In the genomic region with DNA sequence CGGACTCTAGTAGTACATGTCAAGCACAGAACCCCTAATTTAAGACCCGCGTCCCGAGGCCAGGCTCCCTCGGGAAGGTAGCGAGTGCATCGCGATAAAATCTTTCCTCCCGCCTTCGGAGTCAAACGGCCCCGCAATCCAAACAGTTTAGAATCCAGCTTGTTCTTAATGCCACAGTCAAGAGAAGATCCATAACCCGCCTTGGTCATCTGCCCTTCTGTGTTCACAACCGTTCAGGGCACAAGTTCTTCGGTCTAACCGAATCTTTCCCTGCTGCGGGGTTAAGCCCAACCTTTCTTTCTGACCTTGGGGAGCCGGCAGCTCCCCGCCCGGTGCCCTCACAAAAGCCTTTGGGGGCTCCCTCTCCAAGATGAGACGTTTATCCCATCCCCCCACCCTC, we compare ENCODE assay signal across 8 cellular contexts. TPM values are rescaled to one million over a fixed set of nuclear protein-coding genes. Genes with fewer than 3 reads are reported as not detected.
DNase-seq lines count a peak whose midpoint lies in the region; ATAC-seq and TF ChIP-seq lines count a peak whose summit lies in the region.

No MANE protein-coding gene starts in this region.

- no peaks in the 10 kb centered on the region for H3K9me3 ChIP-seq in ascending aorta

- peak; percentile 16 for DNase-seq in DMS53 treated with DMSO at 0.1 percent for 48 hours (lab: John Stamatoyannopoulos, UW; ENCODE audit: unreplicated experiment)
- no peak for DNase-seq in ascending aorta (ENCODE audit: low spot score in 2 of 2)
- DNase-seq in immature natural killer cell = no peak
- DNase-seq in stimulated activated naive B cell treated with anti-CD40 and anti-IgM and Interleukin-4, amounts not matched to agents 10 μg/mL and 1 μg/mL and 100 μg/mL, for 72 hours = no peak
- DNase-seq in activated effector memory CD4-positive, alpha-beta T cell treated with anti-CD3 and anti-CD28 coated beads, Interleukin-2, amount 50 U/mL, for 16 hours = no peak
- DNase-seq in NOMO-1 treated with DMSO at 0.1 percent for 48 hours (lab: John Stamatoyannopoulos, UW; ENCODE audit: unreplicated experiment) = no peak
- DNase-seq in GM19240 (ENCODE audit: insufficient read length, low spot score) = no peak

- peaks cover 60 to 83% of the 10 kb centered on the region in 2 donors for H3K4me1 Mint-ChIP-seq in immature natural killer cell
- peaks cover 42 to 68% of the 10 kb centered on the region in 2 donors for H3K4me1 Mint-ChIP-seq in stimulated activated naive B cell treated with anti-CD40 and anti-IgM and Interleukin-4, amounts not matched to agents 10 μg/mL and 1 μg/mL and 100 μg/mL, for 72 hours

- peaks cover 6 to 17% (median 7%) of the 10 kb centered on the region in 3 donors for H3K27me3 Mint-ChIP-seq in immature natural killer cell (ENCODE audit: low read depth in 3 of 3)
- no peaks in the 10 kb centered on the region for H3K27me3 Mint-ChIP-seq in stimulated activated naive B cell treated with anti-CD40 and anti-IgM and Interleukin-4, amounts not matched to agents 10 μg/mL and 1 μg/mL and 100 μg/mL, for 72 hours

- peak overlapping the region; percentile 89 to 96 (median 95) for H3K4me3 Mint-ChIP-seq in immature natural killer cell
- H3K4me3 Mint-ChIP-seq in stimulated activated naive B cell treated with anti-CD40 and anti-IgM and Interleukin-4, amounts not matched to agents 10 μg/mL and 1 μg/mL and 100 μg/mL, for 72 hours = peak overlapping the region; percentile 89 to 97

- peak overlapping the region; percentile 71 for H3K9ac ChIP-seq in KMS-11

- H3K79me2 ChIP-seq in KMS-11 (ENCODE audit: insufficient read depth, low read depth) = peaks cover 67% of the 10 kb centered on the region

- TF ChIP-seq CTCF in KMS-11 (conservative IDR thresholded peaks at IDR 0.05; ENCODE audit: low read depth, low read length) (no peak), ascending aorta (IDR thresholded peaks at IDR 0.05) (no peak)

- H3K4me3 ChIP-seq in KMS-11 (IDR thresholded peaks at IDR 0.05; ENCODE audit: insufficient read depth, low read depth, low read length) (peak overlapping the region; percentile 43), ascending aorta (peak overlapping the region; percentile 87 to 96)

- ATAC-seq in stimulated activated naive B cell treated with anti-CD40 and anti-IgM and Interleukin-4, amounts not matched to agents 10 μg/mL and 1 μg/mL and 100 μg/mL, for 72 hours (replicated peaks) = no peak

- H3K27me3 ChIP-seq in KMS-11 (ENCODE audit: insufficient read depth, low read depth) = no peaks in the 10 kb centered on the region
- H3K27me3 ChIP-seq in ascending aorta = no peaks in the 10 kb centered on the region

- peak overlapping the region; percentile 74; the same call in 1 of the 2 replicates for H2AFZ ChIP-seq in KMS-11 (ENCODE audit: low read depth)

- H3K27ac ChIP-seq in KMS-11 (no peak overlapping the region), ascending aorta (peak overlapping the region; percentile 83 to 85)

- peaks cover 4 to 9% (median 8%) of the 10 kb centered on the region in 3 donors for H3K36me3 Mint-ChIP-seq in immature natural killer cell
- H3K36me3 Mint-ChIP-seq in stimulated activated naive B cell treated with anti-CD40 and anti-IgM and Interleukin-4, amounts not matched to agents 10 μg/mL and 1 μg/mL and 100 μg/mL, for 72 hours = peaks cover 15 to 17% of the 10 kb centered on the region in 2 donors

- peak overlapping the region; percentile 91 for H3K4me2 ChIP-seq in KMS-11

- peaks cover 50% of the 10 kb centered on the region for H3K4me1 ChIP-seq in KMS-11 (ENCODE audit: low read depth, poor library complexity, severe bottlenecking)
- peaks cover 5 to 31% of the 10 kb centered on the region in 2 donors for H3K4me1 ChIP-seq in ascending aorta

- peaks cover 12% of the 10 kb centered on the region; the same call in 1 of the 2 replicates for H4K20me1 ChIP-seq in KMS-11 (ENCODE audit: insufficient read depth)

- intact Hi-C loops in ascending aorta (cut with DNase I) = loop anchor here (1.0 kb wide), 1 partner anchor 81 kb away; a partner anchor contains a TSS

- no peaks in the 10 kb centered on the region for H3K36me3 ChIP-seq in KMS-11 (ENCODE audit: insufficient read depth)
- H3K36me3 ChIP-seq in ascending aorta = peaks cover 5 to 11% of the 10 kb centered on the region in 2 donors

- H3K9me3 Mint-ChIP-seq in immature natural killer cell = no peaks in the 10 kb centered on the region
- H3K9me3 Mint-ChIP-seq in stimulated activated naive B cell treated with anti-CD40 and anti-IgM and Interleukin-4, amounts not matched to agents 10 μg/mL and 1 μg/mL and 100 μg/mL, for 72 hours = no peaks in the 10 kb centered on the region

- H3K27ac Mint-ChIP-seq in immature natural killer cell = peak overlapping the region; percentile 89 to 98 (median 94)
- peak overlapping the region; percentile 97 for H3K27ac Mint-ChIP-seq in stimulated activated naive B cell treated with anti-CD40 and anti-IgM and Interleukin-4, amounts not matched to agents 10 μg/mL and 1 μg/mL and 100 μg/mL, for 72 hours

RNA-seq across cellular contexts. Expression of a gene that starts 30.3 kb away (rescaled TPM):
- total RNA-seq in ascending aorta = not detected
- not detected for polyA plus RNA-seq in immature natural killer cell

RNA-seq across cellular contexts. Expression of a gene that starts 38.5 kb away (rescaled TPM):
- 35.9 TPM for total RNA-seq in ascending aorta
- polyA plus RNA-seq in immature natural killer cell = 10 to 100 TPM in 2 of 3 donors, 1 to 10 TPM in 1; 9.6 to 33.6 (median 17.2) TPM
